8 cellular contexts compared by ENCODE assay signal in genomic region chr14:68793734-68794129, GRCh38. TPM values are rescaled to one million over a fixed set of nuclear protein-coding genes. Genes with fewer than 3 reads are reported as not detected.
DNase-seq lines count a peak whose midpoint lies in the region; ATAC-seq and TF ChIP-seq lines count a peak whose summit lies in the region.

No MANE protein-coding gene starts in this region.

- H3K27ac ChIP-seq in breast epithelium, result peak overlapping the region; percentile 98 to 100
- peak overlapping the region; percentile 97 for H3K27ac ChIP-seq in mesenchymal stem cell (ENCODE audit: low read length, poor library complexity, severe bottlenecking)
- peak overlapping the region; percentile 96 to 100 for H3K27ac ChIP-seq in tibial artery

- TF ChIP-seq CTCF in BE2C (IDR thresholded peaks at IDR 0.05; ENCODE audit: low read depth, low read length), result no peak
- TF ChIP-seq CTCF in LNCaP clone FGC (IDR thresholded peaks at IDR 0.05; ENCODE audit: control insufficient read depth, extremely low read depth, insufficient read depth), result no peak
- TF ChIP-seq CTCF in breast epithelium (IDR thresholded peaks at IDR 0.05), result no peak
- TF ChIP-seq CTCF in tibial artery (IDR thresholded peaks at IDR 0.05), result peak in 1 of 2 experiments; percentile 3

- H4K8ac ChIP-seq in mesenchymal stem cell (ENCODE audit: low read length), result peak overlapping the region; percentile 90

- H3K14ac ChIP-seq in mesenchymal stem cell (ENCODE audit: low read length in 2 of 2), result peak overlapping the region; percentile 38 to 91

- WGBS in mesenchymal stem cell, result 0% methylated on average over 32 of the region's 33 CpGs

- peak overlapping the region; percentile 94 to 96 for H3K18ac ChIP-seq in mesenchymal stem cell (ENCODE audit: low read depth in 1 of 2, low read length in 2 of 2)

- H2BK5ac ChIP-seq in mesenchymal stem cell (ENCODE audit: low read depth, low read length, poor library complexity, severe bottlenecking), result peak overlapping the region; percentile 99

- H3K27me3 ChIP-seq in BE2C (peaks cover 70% of the 10 kb centered on the region), breast epithelium (no peaks in the 10 kb centered on the region), mesenchymal stem cell (ENCODE audit: control insufficient read depth in 1 of 2, insufficient read depth in 1 of 2, low read length in 2 of 2) (no peaks in the 10 kb centered on the region), tibial artery (no peaks in the 10 kb centered on the region)

- H3K9ac ChIP-seq in mesenchymal stem cell (ENCODE audit: low read length), result peak overlapping the region; percentile 100

- H3K4me2 ChIP-seq in mesenchymal stem cell (ENCODE audit: low read length, poor library complexity, severe bottlenecking), result peak overlapping the region; percentile 83

- H3K4ac ChIP-seq in mesenchymal stem cell (ENCODE audit: low read depth in 1 of 2, low read length in 2 of 2), result peak overlapping the region; percentile 92 to 98

- peaks cover 10% of the 10 kb centered on the region for H3K4me1 ChIP-seq in BE2C
- H3K4me1 ChIP-seq in breast epithelium, result peaks cover 4% of the 10 kb centered on the region in 2 donors
- peaks cover 18% of the 10 kb centered on the region for H3K4me1 ChIP-seq in mesenchymal stem cell (ENCODE audit: control insufficient read depth, insufficient read depth, low read depth, low read length)
- H3K4me1 ChIP-seq in tibial artery, result peaks cover 0 to 27% (median 13%) of the 10 kb centered on the region in 4 donors

- no peak for ATAC-seq in HG02678 (IDR thresholded peaks at IDR 0.05; ENCODE audit: unreplicated experiment)

- H2AK5ac ChIP-seq in mesenchymal stem cell (ENCODE audit: low read length, severe bottlenecking), result peak overlapping the region; percentile 61

- H3K36me3 ChIP-seq in BE2C, result no peaks in the 10 kb centered on the region
- peaks cover 10% of the 10 kb centered on the region for H3K36me3 ChIP-seq in breast epithelium
- H3K36me3 ChIP-seq in mesenchymal stem cell (ENCODE audit: control insufficient read depth in 1 of 2, insufficient read depth in 2 of 2, low read depth in 1 of 2, low read length in 2 of 2), result peaks cover 27 to 31% of the 10 kb centered on the region in 2 experiments
- H3K36me3 ChIP-seq in tibial artery, result peaks cover 14 to 38% (median 33%) of the 10 kb centered on the region in 3 donors

- peak overlapping the region; percentile 93 for H4K91ac ChIP-seq in mesenchymal stem cell (ENCODE audit: low read length)

- no peak overlapping the region for H2AFZ ChIP-seq in mesenchymal stem cell (ENCODE audit: low read depth, low read length)

- H2BK15ac ChIP-seq in mesenchymal stem cell (ENCODE audit: low read depth, poor library complexity, severe bottlenecking), result peak overlapping the region; percentile 87

- peak overlapping the region; percentile 97 for H2BK120ac ChIP-seq in mesenchymal stem cell (ENCODE audit: low read depth, low read length)

- intact Hi-C loops in breast epithelium (cut with DNase I; ENCODE audit: low total_unique reads) (loop anchor here (10.0 kb wide), 1 partner anchor 229 kb away; no protein-coding TSS in a partner anchor), tibial artery (cut with DNase I; ENCODE audit: low total_unique reads) (loop anchor here (5.0 kb wide), 2 partner anchors 246 to 266 kb away; no protein-coding TSS in a partner anchor)

- TF ChIP-seq POLR2A in breast epithelium (IDR thresholded peaks at IDR 0.05), result no peak

- H3K4me3 ChIP-seq in BE2C (ENCODE audit: low read depth, low read length), result peak overlapping the region; percentile 50
- peak overlapping the region; percentile 96 for H3K4me3 ChIP-seq in LNCaP clone FGC (ENCODE audit: low read depth, low read length)
- peak overlapping the region; percentile 80 to 95 (median 94) for H3K4me3 ChIP-seq in breast epithelium
- H3K4me3 ChIP-seq in mesenchymal stem cell (ENCODE audit: insufficient read depth in 1 of 2, low read depth in 1 of 2, low read length in 2 of 2), result peak overlapping the region; percentile 53 to 99
- peak overlapping the region; percentile 88 to 95 for H3K4me3 ChIP-seq in tibial artery

- peak overlapping the region; percentile 93 to 96 for H2BK12ac ChIP-seq in mesenchymal stem cell (ENCODE audit: low read length in 2 of 2)

- H3K23ac ChIP-seq in mesenchymal stem cell (ENCODE audit: low read length in 2 of 2), result peak overlapping the region; percentile 48 to 65

- DNase-seq in BE2C (no peak), LNCaP clone FGC (ENCODE audit: low read depth) (no peak), breast epithelium (ENCODE audit: low spot score in 2 of 2) (no peak), mesenchymal stem cell (no peak), tibial artery (no peak), UCSD-AML1 (lab: John Stamatoyannopoulos, UW; ENCODE audit: unreplicated experiment) (no peak), OCI-M1 (lab: John Stamatoyannopoulos, UW) (no peak)

- H3K9me3 ChIP-seq in BE2C, result no peaks in the 10 kb centered on the region
- no peaks in the 10 kb centered on the region for H3K9me3 ChIP-seq in breast epithelium
- no peaks in the 10 kb centered on the region for H3K9me3 ChIP-seq in mesenchymal stem cell (ENCODE audit: control insufficient read depth, low read length)
- no peaks in the 10 kb centered on the region for H3K9me3 ChIP-seq in tibial artery

- peaks cover 4% of the 10 kb centered on the region for H3K79me1 ChIP-seq in mesenchymal stem cell (replicated peaks; ENCODE audit: low read length, poor library complexity, severe bottlenecking)

RNA-seq across cellular contexts. Expression of gene ZFP36L1, which starts 0.9 kb away (rescaled TPM):
- polyA plus RNA-seq in BE2C (2012; ENCODE audit: insufficient read depth, insufficient read length, low read depth), result 0.71 TPM
- 100 to 1,000 TPM; 198 to 737 (median 492) TPM for total RNA-seq in breast epithelium
- polyA plus RNA-seq in mesenchymal stem cell (2013, experiment 1 of 2), result 407 TPM
- polyA plus RNA-seq in mesenchymal stem cell (2013, experiment 2 of 2), result 408 TPM
